8 cellular contexts compared by ENCODE assay signal in the genomic region with DNA sequence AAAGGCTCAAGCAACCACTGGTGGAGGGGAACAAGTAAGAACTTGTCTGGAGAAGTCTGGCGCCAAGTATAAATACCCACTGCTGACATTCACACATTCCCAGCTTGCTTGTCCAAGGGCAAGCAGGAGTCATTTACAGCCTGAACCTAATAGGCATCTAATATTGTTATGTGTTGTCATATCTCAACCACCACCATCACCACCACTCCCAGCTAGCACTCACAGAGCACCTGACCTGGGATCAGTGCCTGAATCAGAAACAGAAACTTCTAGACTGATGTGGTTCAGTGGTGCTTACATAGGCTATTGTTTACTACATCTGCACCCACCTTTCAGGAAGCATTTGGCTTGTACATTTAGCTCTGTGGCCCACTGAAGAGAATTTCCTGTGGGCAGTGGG.
DNase-seq lines count a peak whose midpoint lies in the region; ATAC-seq and TF ChIP-seq lines count a peak whose summit lies in the region.
"Not testable (repeated sequence)": the region's sequence is repeated elsewhere in the genome, so short reads cannot be mapped to it uniquely, and the experiment has no call there.

No MANE protein-coding gene starts in this region.

- not testable (repeated sequence) for H3K9me3 Mint-ChIP-seq in CD4-positive, alpha-beta T cell; activated T-helper 17 cell treated with anti-CD3 and anti-CD28 coated beads, Interleukin-2, amount 50 U/mL, for 72 hours

- intact Hi-C loops in CD4-positive, alpha-beta T cell (cut with DNase I, micrococcal nuclease); mucosa of descending colon (cut with DNase I, micrococcal nuclease): not testable (repeated sequence)

- not testable (repeated sequence) for TF ChIP-seq CTCF in CD4-positive, alpha-beta T cell (IDR thresholded peaks at IDR 0.05); mucosa of descending colon (IDR thresholded peaks at IDR 0.05)

- H3K9me3 ChIP-seq in CD4-positive, alpha-beta T cell (ENCODE audit: control insufficient read depth, low read length); mucosa of descending colon: not testable (repeated sequence)

- H3K27ac ChIP-seq in CD4-positive, alpha-beta T cell (ENCODE audit: low read depth, low read length), result not testable (repeated sequence)

- H3K4me1 Mint-ChIP-seq in CD4-positive, alpha-beta T cell (ENCODE audit: low read depth); activated T-helper 17 cell treated with anti-CD3 and anti-CD28 coated beads, Interleukin-2, amount 50 U/mL, for 72 hours: not testable (repeated sequence)

- H3K36me3 ChIP-seq in mucosa of descending colon (ENCODE audit: low read depth), result not testable (repeated sequence)

- not testable (repeated sequence) for DNase-seq in CD4-positive, alpha-beta T cell; mucosa of descending colon

- POLR2A ChIA-PET in CD4-positive, alpha-beta T cell (lab: Charles Lee), result not testable (repeated sequence)

- not testable (repeated sequence) for H3K4me3 Mint-ChIP-seq in CD4-positive, alpha-beta T cell; activated T-helper 17 cell treated with anti-CD3 and anti-CD28 coated beads, Interleukin-2, amount 50 U/mL, for 72 hours

- CTCF ChIA-PET in CD4-positive, alpha-beta T cell (lab: Charles Lee), result not testable (repeated sequence)

- not testable (repeated sequence) for H3K27ac Mint-ChIP-seq in CD4-positive, alpha-beta T cell; activated T-helper 17 cell treated with anti-CD3 and anti-CD28 coated beads, Interleukin-2, amount 50 U/mL, for 72 hours

- not testable (repeated sequence) for H3K4me3 ChIP-seq in mucosa of descending colon

- peak; percentile 41 for ATAC-seq in CD4-positive, alpha-beta T cell (ENCODE audit: poor library complexity)
- peak; percentile 96 for ATAC-seq in GM18907 (IDR thresholded peaks at IDR 0.05; ENCODE audit: unreplicated experiment)
- peak; percentile 93 for ATAC-seq in GM21367 (IDR thresholded peaks at IDR 0.05; ENCODE audit: unreplicated experiment)
- ATAC-seq in HG02642 (IDR thresholded peaks at IDR 0.05; ENCODE audit: poor library complexity, unreplicated experiment), result peak; percentile 94
- peak; percentile 87 for ATAC-seq in HG03095 (IDR thresholded peaks at IDR 0.05; ENCODE audit: unreplicated experiment)
- peak; percentile 83 for ATAC-seq in HG03521 (IDR thresholded peaks at IDR 0.05; ENCODE audit: unreplicated experiment)
- ATAC-seq in activated T-helper 17 cell treated with anti-CD3 and anti-CD28 coated beads, Interleukin-2, amount 50 U/mL, for 72 hours (replicated peaks), result peak; percentile 51
- ATAC-seq in mucosa of descending colon, result peak; percentile 75

- not testable (repeated sequence) for H3K27me3 Mint-ChIP-seq in CD4-positive, alpha-beta T cell; activated T-helper 17 cell treated with anti-CD3 and anti-CD28 coated beads, Interleukin-2, amount 50 U/mL, for 72 hours

- not testable (repeated sequence) for H3K36me3 Mint-ChIP-seq in CD4-positive, alpha-beta T cell (ENCODE audit: low read depth); activated T-helper 17 cell treated with anti-CD3 and anti-CD28 coated beads, Interleukin-2, amount 50 U/mL, for 72 hours (ENCODE audit: low read depth)

- not testable (repeated sequence) for H3K27me3 ChIP-seq in CD4-positive, alpha-beta T cell (ENCODE audit: control insufficient read depth, insufficient read depth, low read length)

- H3K4me1 ChIP-seq in mucosa of descending colon (ENCODE audit: low read depth), result not testable (repeated sequence)

Comparison
In these comparisons a context has a peak if more than half of its experiments do, and no peak if none do; other contexts are left out.
1. ATAC-seq: peak in every context shown above with its lines; median percentile 96 in GM18907; 94 in HG02642; 93 in GM21367; 87 in HG03095; 83 in HG03521; 75 in mucosa of descending colon; 51 in activated T-helper 17 cell treated with anti-CD3 and anti-CD28 coated beads, Interleukin-2, amount 50 U/mL, for 72 hours; 41 in CD4-positive, alpha-beta T cell.